35 cellular contexts compared by ENCODE assay signal in genomic region chrX:113369056-113369455, GRCh38.
"Had no signal": no experiment of that assay in that cellular context is flagged by ENCODE, and none has a peak within 500 bp of the region (broad histone marks: within the 10 kb centered on the region; RNA-seq: fewer than 3 reads in every experiment).

No MANE protein-coding gene starts in this region.

- FAIRE-seq: astrocyte, TTC549 had no signal

- H3K4me3 Mint-ChIP-seq: activated B cell treated with CpG ODN at 0.5 μM for 24 hours; activated CD4-positive, alpha-beta memory T cell treated with anti-CD3 and anti-CD28 coated beads, Interleukin-2, amount 10 ng/mL, durations not matched to agents 7 days and 5 days; activated CD4-positive, alpha-beta T cell treated with anti-CD3 and anti-CD28 coated beads, Interleukin-2, amount 10 ng/mL, durations not matched to agents 7 days and 5 days; activated CD8-positive, alpha-beta memory T cell treated with anti-CD3 and anti-CD28 coated beads, Interleukin-2, amount 10 ng/mL, durations not matched to agents 7 days and 5 days; activated CD8-positive, alpha-beta T cell treated with anti-CD3 and anti-CD28 coated beads, Interleukin-2, amount 10 ng/mL, durations not matched to agents 7 days and 5 days; activated naive CD4-positive, alpha-beta T cell treated with anti-CD3 and anti-CD28 coated beads for 36 hours; activated naive CD8-positive, alpha-beta T cell treated with anti-CD3 and anti-CD28 coated beads for 36 hours; activated T-cell treated with anti-CD3 and anti-CD28 coated beads, Interleukin-2, amount 50 U/mL, for 24 hours; T-helper 1 cell treated with Interleukin-12 subunit alpha and Interleukin-12 subunit beta and Interleukin-4 antibody, amounts not matched to agents 30 μg/mL and 1 μg/mL, for 36 hours; T-helper 2 cell treated with Interferon-gamma antibody and Interleukin-4, amounts not matched to agents 5 μg/mL and 100 μg/mL, for 36 hours had no signal

- H3K4me3 ChIP-seq: adrenal gland, body of pancreas, breast epithelium had no signal

- H3K27ac ChIP-seq: adrenal gland, body of pancreas, brain microvascular endothelial cell, breast epithelium, VCaP had no signal

- H3K27me3 ChIP-seq: adrenal gland, body of pancreas, brain microvascular endothelial cell had no signal

- H3K27ac Mint-ChIP-seq: activated B cell treated with CpG ODN at 0.5 μM for 24 hours; activated CD4-positive, alpha-beta memory T cell treated with anti-CD3 and anti-CD28 coated beads, Interleukin-2, amount 10 ng/mL, durations not matched to agents 7 days and 5 days; activated CD4-positive, alpha-beta T cell treated with anti-CD3 and anti-CD28 coated beads, Interleukin-2, amount 10 ng/mL, durations not matched to agents 7 days and 5 days; activated CD8-positive, alpha-beta memory T cell treated with anti-CD3 and anti-CD28 coated beads, Interleukin-2, amount 10 ng/mL, durations not matched to agents 7 days and 5 days; activated CD8-positive, alpha-beta T cell treated with anti-CD3 and anti-CD28 coated beads, Interleukin-2, amount 10 ng/mL, durations not matched to agents 7 days and 5 days; activated naive CD4-positive, alpha-beta T cell treated with anti-CD3 and anti-CD28 coated beads for 36 hours; activated naive CD4-positive, alpha-beta T cell treated with anti-CD3 and anti-CD28 coated beads, Interleukin-2, amount 50 U/mL, for 72 hours; activated naive CD8-positive, alpha-beta T cell treated with anti-CD3 and anti-CD28 coated beads for 36 hours; activated T-cell treated with anti-CD3 and anti-CD28 coated beads, Interleukin-2, amount 50 U/mL, for 24 hours; activated T-helper 2 cell treated with anti-CD3 and anti-CD28 coated beads, Interferon-gamma antibody, Interleukin-2, Interleukin-4, amounts not matched to agents 10 μg/mL and 5 μg/mL and 100 μg/mL, durations not matched to agents 14 hours and 24 hours and 36 hours; T-helper 1 cell treated with Interleukin-12 subunit alpha and Interleukin-12 subunit beta and Interleukin-4 antibody, amounts not matched to agents 30 μg/mL and 1 μg/mL, for 36 hours; T-helper 2 cell treated with Interferon-gamma antibody and Interleukin-4, amounts not matched to agents 5 μg/mL and 100 μg/mL, for 36 hours had no signal

- H3K4me1 Mint-ChIP-seq: activated B cell treated with CpG ODN at 0.5 μM for 24 hours; activated CD4-positive, alpha-beta memory T cell treated with anti-CD3 and anti-CD28 coated beads, Interleukin-2, amount 10 ng/mL, durations not matched to agents 7 days and 5 days; activated CD4-positive, alpha-beta T cell treated with anti-CD3 and anti-CD28 coated beads, Interleukin-2, amount 10 ng/mL, durations not matched to agents 7 days and 5 days; activated CD8-positive, alpha-beta memory T cell treated with anti-CD3 and anti-CD28 coated beads, Interleukin-2, amount 10 ng/mL, durations not matched to agents 7 days and 5 days; activated naive CD8-positive, alpha-beta T cell treated with anti-CD3 and anti-CD28 coated beads for 36 hours had no signal

- H3K27me3 Mint-ChIP-seq: activated B cell treated with CpG ODN at 0.5 μM for 24 hours; activated CD4-positive, alpha-beta memory T cell treated with anti-CD3 and anti-CD28 coated beads, Interleukin-2, amount 10 ng/mL, durations not matched to agents 7 days and 5 days; activated CD4-positive, alpha-beta T cell treated with anti-CD3 and anti-CD28 coated beads, Interleukin-2, amount 10 ng/mL, durations not matched to agents 7 days and 5 days; activated CD8-positive, alpha-beta memory T cell treated with anti-CD3 and anti-CD28 coated beads, Interleukin-2, amount 10 ng/mL, durations not matched to agents 7 days and 5 days; activated naive CD8-positive, alpha-beta T cell treated with anti-CD3 and anti-CD28 coated beads for 36 hours had no signal

- H3K9me3 Mint-ChIP-seq: activated CD4-positive, alpha-beta memory T cell treated with anti-CD3 and anti-CD28 coated beads, Interleukin-2, amount 10 ng/mL, durations not matched to agents 7 days and 5 days; activated CD4-positive, alpha-beta T cell treated with anti-CD3 and anti-CD28 coated beads, Interleukin-2, amount 10 ng/mL, durations not matched to agents 7 days and 5 days; activated naive CD4-positive, alpha-beta T cell treated with anti-CD3 and anti-CD28 coated beads for 36 hours; activated naive CD8-positive, alpha-beta T cell treated with anti-CD3 and anti-CD28 coated beads for 36 hours had no signal

- DNase-seq: activated B cell treated with CpG ODN at 0.5 μM for 24 hours; activated CD4-positive, alpha-beta memory T cell treated with anti-CD3 and anti-CD28 coated beads, Interleukin-2, amount 10 ng/mL, durations not matched to agents 7 days and 5 days; activated CD4-positive, alpha-beta T cell treated with anti-CD3 and anti-CD28 coated beads for 48 hours; activated CD4-positive, alpha-beta T cell treated with anti-CD3 and anti-CD28 coated beads, Interleukin-2, amount 10 ng/mL, durations not matched to agents 7 days and 5 days; activated CD4-positive, alpha-beta T cell treated with anti-CD3 and anti-CD28 coated beads, Interleukin-2, amount 50 U/mL, for 48 hours; activated CD4-positive, CD25-positive, alpha-beta regulatory T cell treated with anti-CD3 and anti-CD28 coated beads, Interleukin-2, amount 50 U/mL, for 72 hours; activated CD8-positive, alpha-beta memory T cell treated with anti-CD3 and anti-CD28 coated beads for 24 hours; activated CD8-positive, alpha-beta memory T cell treated with anti-CD3 and anti-CD28 coated beads, Interleukin-2, amount 10 ng/mL, durations not matched to agents 7 days and 5 days; activated CD8-positive, alpha-beta memory T cell treated with anti-CD3 and anti-CD28 coated beads, Interleukin-2, amount 50 U/mL, for 48 hours; activated CD8-positive, alpha-beta T cell treated with anti-CD3 and anti-CD28 coated beads, Interleukin-2, amount 10 ng/mL, durations not matched to agents 7 days and 5 days; activated effector memory CD4-positive, alpha-beta T cell treated with anti-CD3 and anti-CD28 coated beads, Interleukin-2, amount 50 U/mL, for 16 hours; activated gamma-delta T cell treated with Interleukin-2 at 50 U/mL for 16 hours; activated naive CD4-positive, alpha-beta T cell; activated naive CD4-positive, alpha-beta T cell treated with anti-CD3 and anti-CD28 coated beads for 36 hours; activated naive CD4-positive, alpha-beta T cell treated with anti-CD3 and anti-CD28 coated beads, Interleukin-2, amount 50 U/mL, for 16 hours; activated naive CD8-positive, alpha-beta T cell treated with anti-CD3 and anti-CD28 coated beads for 36 hours; activated T-cell treated with anti-CD3 and anti-CD28 coated beads, Interleukin-2, amount 50 U/mL, for 24 hours; activated T-cell treated with anti-CD3 and anti-CD28 coated beads, Interleukin-2, amount 50 U/mL, for 48 hours; adrenal gland; amniotic stem cell; aorta; body of pancreas; brain microvascular endothelial cell; central memory CD4-positive, alpha-beta T cell; T-helper 1 cell; T-helper 2 cell; T-helper 9 cell had no signal

- H3K36me3 ChIP-seq: adrenal gland, brain microvascular endothelial cell, breast epithelium had no signal

- ATAC-seq: activated CD8-positive, alpha-beta memory T cell treated with anti-CD3 and anti-CD28 coated beads, Interleukin-2, amount 10 ng/mL, durations not matched to agents 7 days and 5 days; activated CD8-positive, alpha-beta T cell treated with anti-CD3 and anti-CD28 coated beads, Interleukin-2, amount 10 ng/mL, durations not matched to agents 7 days and 5 days; activated naive CD4-positive, alpha-beta T cell treated with anti-CD3 and anti-CD28 coated beads, Interleukin-2, amount 50 U/mL, for 72 hours; body of pancreas had no signal

- H3K36me3 Mint-ChIP-seq: activated CD8-positive, alpha-beta memory T cell treated with anti-CD3 and anti-CD28 coated beads, Interleukin-2, amount 10 ng/mL, durations not matched to agents 7 days and 5 days; activated naive CD4-positive, alpha-beta T cell treated with anti-CD3 and anti-CD28 coated beads, Interleukin-2, amount 50 U/mL, for 72 hours; activated naive CD8-positive, alpha-beta T cell treated with anti-CD3 and anti-CD28 coated beads for 36 hours had no signal

- H3K9me3 ChIP-seq: adrenal gland, body of pancreas had no signal

- H3K4me1 ChIP-seq: adrenal gland, body of pancreas, breast epithelium had no signal
